Comparison of ENCODE assay signal across 11 cellular contexts in the genomic region with DNA sequence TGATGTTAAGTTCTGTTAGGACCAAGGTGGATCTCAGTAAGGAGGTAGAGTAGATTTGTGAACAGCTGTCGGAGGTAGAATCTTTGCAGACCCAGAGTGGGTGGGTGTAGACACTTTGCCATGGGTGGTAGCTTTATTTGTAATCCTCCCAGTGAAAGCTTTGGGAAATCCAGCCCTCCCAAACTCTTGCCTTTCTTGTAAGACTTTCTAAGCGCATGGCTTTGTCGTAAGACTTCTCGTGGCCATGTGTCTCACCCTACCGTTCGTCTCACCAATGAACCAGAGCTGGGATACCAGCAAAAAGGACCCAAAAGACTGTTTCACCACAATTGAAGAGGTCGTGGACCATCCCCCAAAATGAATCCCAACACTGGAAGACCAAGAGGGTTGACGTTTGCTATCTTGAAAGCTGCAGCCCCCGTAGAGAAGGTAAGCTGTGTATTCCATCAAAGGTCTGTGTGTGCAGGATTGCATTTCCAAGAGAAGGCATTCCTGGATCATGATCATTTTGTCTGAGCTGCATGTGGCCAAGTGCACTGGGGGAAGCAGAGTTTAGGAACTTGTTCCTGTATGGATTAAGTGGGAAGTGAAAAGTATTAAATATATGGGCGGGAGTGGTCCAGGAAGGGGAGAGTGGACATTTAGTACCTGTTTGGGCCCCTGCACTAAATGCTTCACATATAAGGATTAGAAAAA. TPM values are rescaled to one million over a fixed set of nuclear protein-coding genes. Genes with fewer than 3 reads are reported as not detected.
DNase-seq lines count a peak whose midpoint lies in the region; ATAC-seq, FAIRE-seq and TF ChIP-seq lines count a peak whose summit lies in the region.
"Had no signal": no experiment of that assay in that cellular context is flagged by ENCODE, and none has a peak within 500 bp of the region (broad histone marks: within the 10 kb centered on the region; RNA-seq: fewer than 3 reads in every experiment).

No MANE protein-coding gene starts in this region.

- H3K36me3 ChIP-seq in SK-N-SH (replicated peaks in 1 of 2; ENCODE audit: control insufficient read depth in 1 of 2, insufficient read depth in 2 of 2, low read length in 1 of 2) (peaks cover 9% of the 10 kb centered on the region in 2 experiments), astrocyte (ENCODE audit: insufficient read depth, low read length) (peaks cover 6% of the 10 kb centered on the region), left lung (no peaks in the 10 kb centered on the region), upper lobe of left lung (no peaks in the 10 kb centered on the region)

- H3K9me3 Mint-ChIP-seq in astrocyte (ENCODE audit: unreplicated experiment), result no peaks in the 10 kb centered on the region

- H3K9ac ChIP-seq in SK-N-SH (peak overlapping the region; percentile 67; the same call in 1 of the 2 replicates), astrocyte (ENCODE audit: low read length) (peak overlapping the region; percentile 82)

- WGBS in SK-N-SH (ENCODE audit: low lambda C conversion rate), result 76% methylated on average over 10 of the region's 10 CpGs
- WGBS in upper lobe of left lung, 2 donors, result 71 to 77% methylated on average over 10 of the region's 10 CpGs

- intact Hi-C loops in left lung (cut with DNase I), result loop anchor here in 1 of 2 donors (5.0 kb wide), 1 partner anchor 248 kb away; no protein-coding TSS in a partner anchor

- H3K4me1 Mint-ChIP-seq in astrocyte (ENCODE audit: low read depth, unreplicated experiment), result peaks cover 4% of the 10 kb centered on the region

- TF ChIP-seq CTCF in SK-N-SH (IDR thresholded peaks at IDR 0.05) (no peak), astrocyte (IDR thresholded peaks at IDR 0.05; ENCODE audit: insufficient read depth, low read depth, low read length) (no peak), left lung (IDR thresholded peaks at IDR 0.05) (no peak), upper lobe of left lung (IDR thresholded peaks at IDR 0.05) (no peak)

- H3K79me2 ChIP-seq in SK-N-SH (ENCODE audit: insufficient read depth) (peaks cover 30% of the 10 kb centered on the region; the same call in 1 of the 2 replicates), astrocyte (ENCODE audit: insufficient read depth, low read length) (peaks cover 23% of the 10 kb centered on the region)

- no peak for TF ChIP-seq POLR2A in upper lobe of left lung (IDR thresholded peaks at IDR 0.05)

- DNase-seq in SK-N-SH (no peak), astrocyte (ENCODE audit: low read depth) (no peak), left lung (no peak), upper lobe of left lung (no peak), NCI-H2107 treated with DMSO at 0.1 percent for 48 hours (lab: John Stamatoyannopoulos, UW; ENCODE audit: unreplicated experiment) (no peak), NCI-H446 (lab: John Stamatoyannopoulos, UW) (no peak)
- DNase-seq: activated CD8-positive, alpha-beta memory T cell treated with anti-CD3 and anti-CD28 coated beads, Interleukin-2, amount 10 ng/mL, durations not matched to agents 7 days and 5 days had no signal

- peak overlapping the region; percentile 65 to 75 for H3K4me3 ChIP-seq in SK-N-SH (ENCODE audit: low read depth in 2 of 2, low read length in 1 of 2)
- H3K4me3 ChIP-seq in astrocyte (ENCODE audit: insufficient read depth, low read depth, low read length), result peak overlapping the region; percentile 76
- H3K4me3 ChIP-seq in left lung, result peak overlapping the region; percentile 55 to 76
- peak overlapping the region; percentile 64 to 81 (median 73) for H3K4me3 ChIP-seq in upper lobe of left lung

- TF ChIP-seq EP300 in SK-N-SH (IDR thresholded peaks at IDR 0.05; ENCODE audit: borderline replicate concordance in 1 of 2, low read depth in 1 of 2, low read length in 1 of 2) (no peak), upper lobe of left lung (IDR thresholded peaks at IDR 0.05) (no peak)

- no peak overlapping the region for H3K4me3 Mint-ChIP-seq in astrocyte (ENCODE audit: unreplicated experiment)
- H3K4me3 Mint-ChIP-seq: activated CD8-positive, alpha-beta memory T cell treated with anti-CD3 and anti-CD28 coated beads, Interleukin-2, amount 10 ng/mL, durations not matched to agents 7 days and 5 days had no signal

- H4K20me1 ChIP-seq in SK-N-SH (ENCODE audit: insufficient read depth) (no peaks in the 10 kb centered on the region), astrocyte (ENCODE audit: insufficient read depth, low read length) (peaks cover 12% of the 10 kb centered on the region)

- peaks cover 27% of the 10 kb centered on the region for H3F3A ChIP-seq in SK-N-SH (replicated peaks; ENCODE audit: insufficient read depth)

- no peaks in the 10 kb centered on the region for H3K9me2 ChIP-seq in SK-N-SH

- no peaks in the 10 kb centered on the region for H3K9me3 ChIP-seq in SK-N-SH
- H3K9me3 ChIP-seq in astrocyte (ENCODE audit: insufficient read depth, low read depth, low read length), result no peaks in the 10 kb centered on the region
- H3K9me3 ChIP-seq in left lung, result no peaks in the 10 kb centered on the region
- H3K9me3 ChIP-seq in upper lobe of left lung, result no peaks in the 10 kb centered on the region

- peak overlapping the region; percentile 78 for H3K4me2 ChIP-seq in SK-N-SH
- peak overlapping the region; percentile 92 for H3K4me2 ChIP-seq in astrocyte (ENCODE audit: low read length)

- H2AFZ ChIP-seq in SK-N-SH (ENCODE audit: low read depth) (peak overlapping the region; percentile 94), astrocyte (ENCODE audit: low read depth, low read length) (peak overlapping the region; percentile 87)

- H3K36me3 Mint-ChIP-seq in astrocyte (ENCODE audit: low read depth, unreplicated experiment), result no peaks in the 10 kb centered on the region
- H3K36me3 Mint-ChIP-seq: CD4-positive, CD25-positive, alpha-beta regulatory T cell had no signal

- H3K27ac Mint-ChIP-seq in astrocyte (ENCODE audit: unreplicated experiment), result no peak overlapping the region
- H3K27ac Mint-ChIP-seq: activated CD8-positive, alpha-beta memory T cell treated with anti-CD3 and anti-CD28 coated beads, Interleukin-2, amount 10 ng/mL, durations not matched to agents 7 days and 5 days; CD4-positive, CD25-positive, alpha-beta regulatory T cell had no signal

- ATAC-seq in SK-N-SH treated with all-trans-retinoic acid at 6 μM for 48 hours, result no peak
- ATAC-seq in left lung, result no peak
- no peak for ATAC-seq in upper lobe of left lung (ENCODE audit: low FRiP score in 2 of 2)
- ATAC-seq in GM19452 (IDR thresholded peaks at IDR 0.05; ENCODE audit: unreplicated experiment), result no peak

- POLR2A ChIA-PET in SK-N-SH (lab: Yijun Ruan, JAX), result interaction anchor here (1.1 kb wide), 1 partner anchor 303 kb away, joined by 3 read pairs; a partner anchor contains a TSS

- no peaks in the 10 kb centered on the region for H3K27me3 ChIP-seq in SK-N-SH (ENCODE audit: insufficient read depth)
- no peaks in the 10 kb centered on the region for H3K27me3 ChIP-seq in astrocyte (ENCODE audit: insufficient read depth, low read length)
- H3K27me3 ChIP-seq in left lung, result peaks cover 0 to 10% of the 10 kb centered on the region in 2 donors
- no peaks in the 10 kb centered on the region for H3K27me3 ChIP-seq in upper lobe of left lung

- H3K27me3 Mint-ChIP-seq in astrocyte (ENCODE audit: low read depth, unreplicated experiment), result no peaks in the 10 kb centered on the region
- H3K27me3 Mint-ChIP-seq: activated CD8-positive, alpha-beta memory T cell treated with anti-CD3 and anti-CD28 coated beads, Interleukin-2, amount 10 ng/mL, durations not matched to agents 7 days and 5 days; CD4-positive, CD25-positive, alpha-beta regulatory T cell had no signal

- no peak overlapping the region for H3K27ac ChIP-seq in SK-N-SH (ENCODE audit: low read depth in 2 of 2, low read length in 1 of 2)
- H3K27ac ChIP-seq in astrocyte (ENCODE audit: low read depth, low read length), result no peak overlapping the region
- no peak overlapping the region for H3K27ac ChIP-seq in left lung
- peak overlapping the region in 2 of 4 donors; percentile 83 to 88 for H3K27ac ChIP-seq in upper lobe of left lung
- H3K27ac ChIP-seq: epithelial cell of prostate had no signal

- TF ChIP-seq RAD21 in SK-N-SH (IDR thresholded peaks at IDR 0.05; ENCODE audit: low read length), result no peak

- CTCF ChIA-PET in SK-N-SH (lab: Yijun Ruan, JAX), result interaction anchor here (0.7 to 2.4 kb wide), 10 partner anchors 9 to 380 kb away, joined by 3 to 13 read pairs (median 5); a partner anchor contains a TSS

- FAIRE-seq in astrocyte (lab: Jason Lieb, UNC), result no peak

- H3K4me1 ChIP-seq in SK-N-SH (ENCODE audit: control insufficient read depth in 1 of 2, insufficient read depth in 2 of 2, low read depth in 1 of 2, low read length in 1 of 2) (peaks cover 7 to 32% of the 10 kb centered on the region in 2 experiments; a peak in 3 of 4 replicates), astrocyte (ENCODE audit: insufficient read depth, low read length) (peaks cover 14% of the 10 kb centered on the region), left lung (peaks cover 0 to 21% of the 10 kb centered on the region in 2 donors), upper lobe of left lung (peaks cover 5 to 28% (median 16%) of the 10 kb centered on the region in 4 donors)

TF ChIP-seq in SK-N-SH treated with all-trans-retinoic acid at 6 μM for 48 hours, 23 proteins besides CTCF, POLR2A, EP300 and RAD21 (continues in another document):
- no peak for TF ChIP-seq CSDC2 (CRISPR knock-in tag; IDR thresholded peaks at IDR 0.05)
- no peak for TF ChIP-seq TOX (CRISPR knock-in tag; IDR thresholded peaks at IDR 0.05; ENCODE audit: borderline replicate concordance)
- no peak for TF ChIP-seq PPARA (CRISPR knock-in tag; IDR thresholded peaks at IDR 0.05; ENCODE audit: borderline replicate concordance)
- TF ChIP-seq, protein P1, sequence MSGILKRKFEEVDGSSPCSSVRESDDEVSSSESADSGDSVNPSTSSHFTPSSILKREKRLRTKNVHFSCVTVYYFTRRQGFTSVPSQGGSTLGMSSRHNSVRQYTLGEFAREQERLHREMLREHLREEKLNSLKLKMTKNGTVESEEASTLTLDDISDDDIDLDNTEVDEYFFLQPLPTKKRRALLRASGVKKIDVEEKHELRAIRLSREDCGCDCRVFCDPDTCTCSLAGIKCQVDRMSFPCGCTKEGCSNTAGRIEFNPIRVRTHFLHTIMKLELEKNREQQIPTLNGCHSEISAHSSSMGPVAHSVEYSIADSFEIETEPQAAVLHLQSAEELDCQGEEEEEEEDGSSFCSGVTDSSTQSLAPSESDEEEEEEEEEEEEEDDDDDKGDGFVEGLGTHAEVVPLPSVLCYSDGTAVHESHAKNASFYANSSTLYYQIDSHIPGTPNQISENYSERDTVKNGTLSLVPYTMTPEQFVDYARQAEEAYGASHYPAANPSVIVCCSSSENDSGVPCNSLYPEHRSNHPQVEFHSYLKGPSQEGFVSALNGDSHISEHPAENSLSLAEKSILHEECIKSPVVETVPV (CRISPR knock-in tag; IDR thresholded peaks at IDR 0.05), result no peak
- no peak for TF ChIP-seq ESRRG (CRISPR knock-in tag; IDR thresholded peaks at IDR 0.05)
- TF ChIP-seq ZFP30 (CRISPR knock-in tag; IDR thresholded peaks at IDR 0.05), result no peak
- TF ChIP-seq ZC3H10 (CRISPR knock-in tag; IDR thresholded peaks at IDR 0.05), result no peak

RNA-seq across cellular contexts. Expression of a gene that starts 5.8 kb away (rescaled TPM):
- polyA plus RNA-seq in SK-N-SH (2012; rRNA removed), result 42.4 and 48.7 TPM in 2 replicates
- 60.0 and 68.7 TPM in 2 replicates for polyA plus RNA-seq in SK-N-SH (2012; cell fraction: cytosol; rRNA removed)
- polyA plus RNA-seq in SK-N-SH (2012; cell fraction: nucleus; rRNA removed), result 5.1 and 18.3 TPM in 2 replicates
- total RNA-seq in astrocyte (26.1 and 29.7 TPM in 2 replicates), left lung (10 to 100 TPM; 20.6 to 24.1 TPM), upper lobe of left lung (10 to 100 TPM in 4 of 6 donors, 1 to 10 TPM in 1, not detected in 1; 8.7 to 25.3 (median 14.3) TPM)
